ENCODE assay signal across 18 cellular contexts in the genomic region with DNA sequence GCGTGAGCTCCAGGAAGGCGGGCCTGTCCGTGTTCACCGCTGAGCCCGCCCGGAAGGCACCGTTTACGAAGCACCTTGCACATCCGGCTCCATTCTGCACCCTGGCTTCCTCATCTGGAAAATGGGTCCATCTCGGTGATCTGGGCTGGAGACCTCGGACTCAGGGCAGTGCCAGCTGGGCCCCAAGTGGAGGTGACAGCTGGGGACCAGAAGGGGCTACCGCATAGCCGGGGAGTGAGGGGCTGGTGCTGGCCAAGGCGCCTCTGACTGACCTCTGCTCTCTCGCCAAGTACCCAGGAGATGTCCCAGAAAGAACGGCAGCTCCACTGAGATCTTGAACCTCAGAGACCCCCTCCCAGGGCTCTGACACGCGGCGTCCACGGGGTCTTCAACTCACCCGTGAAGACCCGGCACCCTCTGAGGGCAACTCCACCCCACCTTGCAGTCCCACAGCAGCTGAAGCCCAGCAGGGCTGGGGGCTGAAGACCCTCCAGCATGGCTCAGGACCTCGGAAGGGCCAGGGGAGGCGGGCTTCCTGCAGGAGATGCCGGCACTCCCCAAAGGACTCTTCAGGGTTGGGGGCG. TPM values are rescaled to one million over a fixed set of nuclear protein-coding genes. Genes with fewer than 3 reads are reported as not detected.
DNase-seq lines count a peak whose midpoint lies in the region; ATAC-seq, FAIRE-seq and TF ChIP-seq lines count a peak whose summit lies in the region.
"Had no signal": no experiment of that assay in that cellular context is flagged by ENCODE, and none has a peak within 500 bp of the region (broad histone marks: within the 10 kb centered on the region; RNA-seq: fewer than 3 reads in every experiment).

No MANE protein-coding gene starts in this region.

- no peak overlapping the region for H3K4me3 ChIP-seq in astrocyte (ENCODE audit: insufficient read depth, low read depth, low read length)
- H3K4me3 ChIP-seq in mesenchymal stem cell (ENCODE audit: insufficient read depth in 1 of 2, low read depth in 1 of 2, low read length in 2 of 2), result no peak overlapping the region
- H3K4me3 ChIP-seq: neural progenitor cell, tibial artery had no signal

- peak overlapping the region; percentile 90 to 96 for H3K18ac ChIP-seq in mesenchymal stem cell (ENCODE audit: low read depth in 1 of 2, low read length in 2 of 2)

- no peak overlapping the region for H3K23ac ChIP-seq in mesenchymal stem cell (ENCODE audit: low read length in 2 of 2)

- peak overlapping the region in 1 of 2 experiments; percentile 6 for H3K14ac ChIP-seq in mesenchymal stem cell (ENCODE audit: low read length in 2 of 2)

- TF ChIP-seq CTCF in astrocyte (IDR thresholded peaks at IDR 0.05; ENCODE audit: insufficient read depth, low read depth, low read length), result no peak

- no peak overlapping the region for H2AFZ ChIP-seq in astrocyte (ENCODE audit: low read depth, low read length)
- no peak overlapping the region for H2AFZ ChIP-seq in mesenchymal stem cell (ENCODE audit: low read depth, low read length)
- H2AFZ ChIP-seq: neural progenitor cell had no signal

- no peak overlapping the region for H3K27ac Mint-ChIP-seq in astrocyte (ENCODE audit: unreplicated experiment)
- H3K27ac Mint-ChIP-seq in stimulated activated effector memory CD8-positive, alpha-beta T cell treated with anti-CD3 and anti-CD28 coated beads, Interleukin-12 subunit alpha, Interleukin-12 subunit beta, amount 100 ng/mL, for 72 hours, result peak overlapping the region; percentile 40
- H3K27ac Mint-ChIP-seq: CD4-positive, alpha-beta T cell had no signal

- peaks cover 48% of the 10 kb centered on the region for H3K27me3 ChIP-seq in astrocyte (ENCODE audit: insufficient read depth, low read length)
- peaks cover 52 to 69% of the 10 kb centered on the region in 2 experiments for H3K27me3 ChIP-seq in mesenchymal stem cell (ENCODE audit: control insufficient read depth in 1 of 2, insufficient read depth in 1 of 2, low read length in 2 of 2)
- H3K27me3 ChIP-seq: neural progenitor cell had no signal

- H3K4me2 ChIP-seq in astrocyte (ENCODE audit: low read length), result peak overlapping the region; percentile 83
- peak overlapping the region; percentile 8 for H3K4me2 ChIP-seq in mesenchymal stem cell (ENCODE audit: low read length, poor library complexity, severe bottlenecking)
- H3K4me2 ChIP-seq: neural progenitor cell had no signal

- H3K9me3 Mint-ChIP-seq in astrocyte (ENCODE audit: unreplicated experiment), result peaks cover 5% of the 10 kb centered on the region
- no peaks in the 10 kb centered on the region for H3K9me3 Mint-ChIP-seq in stimulated activated effector memory CD8-positive, alpha-beta T cell treated with anti-CD3 and anti-CD28 coated beads, Interleukin-12 subunit alpha, Interleukin-12 subunit beta, amount 100 ng/mL, for 72 hours
- H3K9me3 Mint-ChIP-seq: activated naive CD8-positive, alpha-beta T cell treated with anti-CD3 and anti-CD28 coated beads, Interleukin-2, amount 10 ng/mL, durations not matched to agents 7 days and 5 days; CD4-positive, alpha-beta T cell had no signal

- FAIRE-seq in astrocyte (lab: Jason Lieb, UNC), result no peak
- FAIRE-seq: A204.1 had no signal

- H3K4ac ChIP-seq in mesenchymal stem cell (ENCODE audit: low read depth in 1 of 2, low read length in 2 of 2), result peak overlapping the region; percentile 69 to 91

- H4K8ac ChIP-seq in mesenchymal stem cell (ENCODE audit: low read length), result peak overlapping the region; percentile 76

- peaks cover 2% of the 10 kb centered on the region for H3K36me3 Mint-ChIP-seq in astrocyte (ENCODE audit: low read depth, unreplicated experiment)
- no peaks in the 10 kb centered on the region for H3K36me3 Mint-ChIP-seq in stimulated activated effector memory CD8-positive, alpha-beta T cell treated with anti-CD3 and anti-CD28 coated beads, Interleukin-12 subunit alpha, Interleukin-12 subunit beta, amount 100 ng/mL, for 72 hours
- H3K36me3 Mint-ChIP-seq: activated naive CD8-positive, alpha-beta T cell treated with anti-CD3 and anti-CD28 coated beads, Interleukin-2, amount 10 ng/mL, durations not matched to agents 7 days and 5 days; neural progenitor cell had no signal

- no peaks in the 10 kb centered on the region for H3K79me1 ChIP-seq in mesenchymal stem cell (replicated peaks; ENCODE audit: low read length, poor library complexity, severe bottlenecking)

- peak overlapping the region; percentile 98 for H2BK15ac ChIP-seq in mesenchymal stem cell (ENCODE audit: low read depth, poor library complexity, severe bottlenecking)

- WGBS in mesenchymal stem cell, result 94% methylated on average over 26 of the region's 26 CpGs

- peaks cover 2% of the 10 kb centered on the region for H3K9me3 ChIP-seq in astrocyte (ENCODE audit: insufficient read depth, low read depth, low read length)
- H3K9me3 ChIP-seq in mesenchymal stem cell (ENCODE audit: control insufficient read depth, low read length), result peaks cover 2% of the 10 kb centered on the region

- H3K9ac ChIP-seq in astrocyte (ENCODE audit: low read length) (no peak overlapping the region), mesenchymal stem cell (ENCODE audit: low read length) (no peak overlapping the region)
- H3K9ac ChIP-seq: neural progenitor cell had no signal

- no peaks in the 10 kb centered on the region for H3K79me2 ChIP-seq in astrocyte (ENCODE audit: insufficient read depth, low read length)

- H2BK12ac ChIP-seq in mesenchymal stem cell (ENCODE audit: low read length in 2 of 2), result peak overlapping the region; percentile 64 to 100

- H4K91ac ChIP-seq in mesenchymal stem cell (ENCODE audit: low read length), result peak overlapping the region; percentile 96

- no peak overlapping the region for H3K4me3 Mint-ChIP-seq in astrocyte (ENCODE audit: unreplicated experiment)
- peak overlapping the region; percentile 36 for H3K4me3 Mint-ChIP-seq in stimulated activated effector memory CD8-positive, alpha-beta T cell treated with anti-CD3 and anti-CD28 coated beads, Interleukin-12 subunit alpha, Interleukin-12 subunit beta, amount 100 ng/mL, for 72 hours
- H3K4me3 Mint-ChIP-seq: activated CD4-positive, alpha-beta T cell treated with anti-CD3 and anti-CD28 coated beads for 36 hours; CD4-positive, alpha-beta T cell; neural progenitor cell had no signal

- peak overlapping the region; percentile 60 for H2BK5ac ChIP-seq in mesenchymal stem cell (ENCODE audit: low read depth, low read length, poor library complexity, severe bottlenecking)

- H3K27me3 Mint-ChIP-seq in astrocyte (ENCODE audit: low read depth, unreplicated experiment), result peaks cover 55% of the 10 kb centered on the region

- H4K20me1 ChIP-seq in astrocyte (ENCODE audit: insufficient read depth, low read length), result peaks cover 24% of the 10 kb centered on the region

- H2BK120ac ChIP-seq in mesenchymal stem cell (ENCODE audit: low read depth, low read length), result peak overlapping the region; percentile 88

- peak overlapping the region; percentile 93 for H2AK5ac ChIP-seq in mesenchymal stem cell (ENCODE audit: low read length, severe bottlenecking)

- H3K4me1 Mint-ChIP-seq in astrocyte (ENCODE audit: low read depth, unreplicated experiment), result peaks cover 18% of the 10 kb centered on the region
- peaks cover 36% of the 10 kb centered on the region for H3K4me1 Mint-ChIP-seq in stimulated activated effector memory CD8-positive, alpha-beta T cell treated with anti-CD3 and anti-CD28 coated beads, Interleukin-12 subunit alpha, Interleukin-12 subunit beta, amount 100 ng/mL, for 72 hours

- no peak for ATAC-seq in stimulated activated effector memory CD8-positive, alpha-beta T cell treated with anti-CD3 and anti-CD28 coated beads, Interleukin-12 subunit alpha, Interleukin-12 subunit beta, amount 100 ng/mL, for 72 hours
- ATAC-seq in GM18498 (IDR thresholded peaks at IDR 0.05; ENCODE audit: unreplicated experiment) (no peak), GM19452 (IDR thresholded peaks at IDR 0.05; ENCODE audit: unreplicated experiment) (no peak), HG02840 (IDR thresholded peaks at IDR 0.05; ENCODE audit: low FRiP score, unreplicated experiment) (no peak)

- H3K4me1 ChIP-seq in astrocyte (ENCODE audit: insufficient read depth, low read length) (peaks cover 32% of the 10 kb centered on the region), mesenchymal stem cell (ENCODE audit: control insufficient read depth, insufficient read depth, low read depth, low read length) (peaks cover 23% of the 10 kb centered on the region)
- H3K4me1 ChIP-seq: neural progenitor cell had no signal

- peak; percentile 52 for DNase-seq in activated effector memory CD4-positive, alpha-beta T cell treated with anti-CD3 and anti-CD28 coated beads, Interleukin-2, amount 50 U/mL, for 16 hours
- DNase-seq in activated effector memory CD4-positive, alpha-beta T cell treated with Interleukin-2 at 50 U/mL for 16 hours, result no peak
- DNase-seq in astrocyte (ENCODE audit: low read depth) (no peak), mesenchymal stem cell (no peak)
- DNase-seq in stimulated activated effector memory CD8-positive, alpha-beta T cell treated with anti-CD3 and anti-CD28 coated beads, Interleukin-12 subunit alpha, Interleukin-12 subunit beta, amount 100 ng/mL, for 72 hours (ENCODE audit: low spot score in 2 of 2), result no peak
- DNase-seq: activated naive CD8-positive, alpha-beta T cell treated with anti-CD3 and anti-CD28 coated beads, Interleukin-2, amount 10 ng/mL, durations not matched to agents 7 days and 5 days; CD4-positive, alpha-beta T cell; central memory CD4-positive, alpha-beta T cell; NCI-H1694 treated with DMSO at 0.1 percent for 48 hours; SHP77 treated with DMSO at 0.1 percent for 48 hours; T-helper 9 cell had no signal

- H3K36me3 ChIP-seq in astrocyte (ENCODE audit: insufficient read depth, low read length), result no peaks in the 10 kb centered on the region
- no peaks in the 10 kb centered on the region for H3K36me3 ChIP-seq in mesenchymal stem cell (ENCODE audit: control insufficient read depth in 1 of 2, insufficient read depth in 2 of 2, low read depth in 1 of 2, low read length in 2 of 2)
- H3K36me3 ChIP-seq: neural progenitor cell, tibial artery had no signal

- H3K27ac ChIP-seq in astrocyte (ENCODE audit: low read depth, low read length) (no peak overlapping the region), mesenchymal stem cell (ENCODE audit: low read length, poor library complexity, severe bottlenecking) (no peak overlapping the region)
- H3K27ac ChIP-seq: neural progenitor cell, tibial artery had no signal

RNA-seq across cellular contexts. Expression of a gene that starts 52.3 kb away (rescaled TPM):
- 0.41 and 0.48 TPM in 2 replicates for total RNA-seq in astrocyte
- 6.5 TPM for polyA plus RNA-seq in mesenchymal stem cell (2013, experiment 1 of 2)
- 6.2 TPM for polyA plus RNA-seq in mesenchymal stem cell (2013, experiment 2 of 2)
